ENCODE assay signal across 12 cellular contexts in genomic region chr16:17461951-17462729, GRCh38. TPM values are rescaled to one million over a fixed set of nuclear protein-coding genes. Genes with fewer than 3 reads are reported as not detected.
DNase-seq lines count a peak whose midpoint lies in the region; ATAC-seq lines count a peak whose summit lies in the region.
"Had no signal": no experiment of that assay in that cellular context is flagged by ENCODE, and none has a peak within 500 bp of the region (broad histone marks: within the 10 kb centered on the region; RNA-seq: fewer than 3 reads in every experiment).

No MANE protein-coding gene starts in this region.

- H3K36me3 Mint-ChIP-seq in activated T-cell treated with anti-CD3 and anti-CD28 coated beads, Interleukin-2, amount 50 U/mL, for 72 hours (ENCODE audit: insufficient read depth in 2 of 2), result peaks cover 0 to 5% of the 10 kb centered on the region in 2 donors
- H3K36me3 Mint-ChIP-seq in activated CD8-positive, alpha-beta T cell treated with anti-CD3 and anti-CD28 coated beads, Interleukin-2, amount 10 ng/mL, durations not matched to agents 7 days and 5 days (ENCODE audit: low read depth), result peaks cover 78% of the 10 kb centered on the region

- no peak overlapping the region for H3K27ac Mint-ChIP-seq in activated T-cell treated with anti-CD3 and anti-CD28 coated beads, Interleukin-2, amount 50 U/mL, for 72 hours
- peak overlapping the region; percentile 65 for H3K27ac Mint-ChIP-seq in activated CD8-positive, alpha-beta T cell treated with anti-CD3 and anti-CD28 coated beads, Interleukin-2, amount 10 ng/mL, durations not matched to agents 7 days and 5 days
- H3K27ac Mint-ChIP-seq in stimulated activated naive CD8-positive, alpha-beta T cell treated with anti-CD3 and anti-CD28 coated beads, Interleukin-15, amount 100 ng/mL, for 72 hours, result peak overlapping the region in 1 of 2 donors; percentile 35

- peaks cover 42% of the 10 kb centered on the region for H3K4me1 Mint-ChIP-seq in activated T-cell treated with anti-CD3 and anti-CD28 coated beads, Interleukin-2, amount 50 U/mL, for 72 hours (ENCODE audit: low read depth)
- peaks cover 62% of the 10 kb centered on the region for H3K4me1 Mint-ChIP-seq in activated CD8-positive, alpha-beta T cell treated with anti-CD3 and anti-CD28 coated beads, Interleukin-2, amount 10 ng/mL, durations not matched to agents 7 days and 5 days (ENCODE audit: low read depth)
- peaks cover 49% of the 10 kb centered on the region for H3K4me1 Mint-ChIP-seq in stimulated activated naive CD8-positive, alpha-beta T cell treated with anti-CD3 and anti-CD28 coated beads, Interleukin-15, amount 100 ng/mL, for 72 hours

- POLR2A ChIA-PET in activated CD8-positive, alpha-beta T cell treated with anti-CD3 and anti-CD28 coated beads, Interleukin-2, amount 10 ng/mL, durations not matched to agents 7 days and 5 days (lab: Charles Lee), result interaction anchor here (1.0 kb wide), 1 partner anchor 91 kb away, joined by 3 read pairs; no protein-coding TSS in a partner anchor

- no peak for DNase-seq in activated T-cell treated with anti-CD3 and anti-CD28 coated beads, Interleukin-2, amount 50 U/mL, for 72 hours
- DNase-seq in activated T-cell treated with anti-CD3 and anti-CD28 coated beads, Interleukin-2, amount 50 U/mL, for 1 hour, result no peak
- peak; percentile 35 to 50 for DNase-seq in Kasumi-1 (lab: John Stamatoyannopoulos, UW)
- peak; percentile 32 for DNase-seq in activated CD8-positive, alpha-beta T cell treated with anti-CD3 and anti-CD28 coated beads, Interleukin-2, amount 10 ng/mL, durations not matched to agents 7 days and 5 days
- DNase-seq in stimulated activated naive CD8-positive, alpha-beta T cell treated with anti-CD3 and anti-CD28 coated beads, Interleukin-15, amount 100 ng/mL, for 72 hours, result no peak
- DNase-seq in HuH-7.5 (ENCODE audit: low spot score), result no peak
- DNase-seq: activated CD8-positive, alpha-beta memory T cell treated with anti-CD3 and anti-CD28 coated beads, Interleukin-2, amount 50 U/mL, for 48 hours; body of pancreas; MG63 had no signal

- no peaks in the 10 kb centered on the region for H3K27me3 Mint-ChIP-seq in activated T-cell treated with anti-CD3 and anti-CD28 coated beads, Interleukin-2, amount 50 U/mL, for 72 hours (ENCODE audit: low read depth)
- no peaks in the 10 kb centered on the region for H3K27me3 Mint-ChIP-seq in activated CD8-positive, alpha-beta T cell treated with anti-CD3 and anti-CD28 coated beads, Interleukin-2, amount 10 ng/mL, durations not matched to agents 7 days and 5 days (ENCODE audit: low read depth)
- H3K27me3 Mint-ChIP-seq in stimulated activated naive CD8-positive, alpha-beta T cell treated with anti-CD3 and anti-CD28 coated beads, Interleukin-15, amount 100 ng/mL, for 72 hours, result no peaks in the 10 kb centered on the region

- no peaks in the 10 kb centered on the region for H3K9me3 Mint-ChIP-seq in activated T-cell treated with anti-CD3 and anti-CD28 coated beads, Interleukin-2, amount 50 U/mL, for 72 hours
- no peaks in the 10 kb centered on the region for H3K9me3 Mint-ChIP-seq in activated CD8-positive, alpha-beta T cell treated with anti-CD3 and anti-CD28 coated beads, Interleukin-2, amount 10 ng/mL, durations not matched to agents 7 days and 5 days (ENCODE audit: insufficient read depth)
- H3K9me3 Mint-ChIP-seq in stimulated activated naive CD8-positive, alpha-beta T cell treated with anti-CD3 and anti-CD28 coated beads, Interleukin-15, amount 100 ng/mL, for 72 hours, result no peaks in the 10 kb centered on the region

- no peak for ATAC-seq in activated T-cell treated with anti-CD3 and anti-CD28 coated beads, Interleukin-2, amount 50 U/mL, for 72 hours (replicated peaks in 1 of 2)
- peak; percentile 50 for ATAC-seq in activated CD8-positive, alpha-beta T cell treated with anti-CD3 and anti-CD28 coated beads, Interleukin-2, amount 10 ng/mL, durations not matched to agents 7 days and 5 days
- ATAC-seq in stimulated activated naive CD8-positive, alpha-beta T cell treated with anti-CD3 and anti-CD28 coated beads, Interleukin-15, amount 100 ng/mL, for 72 hours, result peak; percentile 50
- ATAC-seq in HG03571 (IDR thresholded peaks at IDR 0.05; ENCODE audit: unreplicated experiment) (no peak), HG02938 (IDR thresholded peaks at IDR 0.05; ENCODE audit: unreplicated experiment) (no peak)
- ATAC-seq: body of pancreas, HCT116 had no signal

- peak overlapping the region; percentile 32 to 48 for H3K4me3 Mint-ChIP-seq in activated T-cell treated with anti-CD3 and anti-CD28 coated beads, Interleukin-2, amount 50 U/mL, for 72 hours
- H3K4me3 Mint-ChIP-seq in activated CD8-positive, alpha-beta T cell treated with anti-CD3 and anti-CD28 coated beads, Interleukin-2, amount 10 ng/mL, durations not matched to agents 7 days and 5 days, result no peak overlapping the region
- peak overlapping the region in 1 of 2 donors; percentile 42 for H3K4me3 Mint-ChIP-seq in stimulated activated naive CD8-positive, alpha-beta T cell treated with anti-CD3 and anti-CD28 coated beads, Interleukin-15, amount 100 ng/mL, for 72 hours

- CTCF ChIA-PET in activated CD8-positive, alpha-beta T cell treated with anti-CD3 and anti-CD28 coated beads, Interleukin-2, amount 10 ng/mL, durations not matched to agents 7 days and 5 days (lab: Charles Lee), result interaction anchor here (2.2 kb wide), 1 partner anchor 11 kb away, joined by 7 read pairs; no protein-coding TSS in a partner anchor

RNA-seq across cellular contexts. Expression of gene XYLT1, which starts 8.6 kb away (rescaled TPM):
- total RNA-seq in activated T-cell treated with anti-CD3 and anti-CD28 coated beads, Interleukin-2, amount 50 U/mL, for 72 hours, result 10 to 100 TPM; 17.1 to 17.9 TPM
- 10 to 100 TPM; 59.4 to 60.4 TPM for total RNA-seq in activated CD8-positive, alpha-beta T cell treated with anti-CD3 and anti-CD28 coated beads, Interleukin-2, amount 10 ng/mL, durations not matched to agents 7 days and 5 days

Comparison
In these comparisons a context has a peak if more than half of its experiments do, and no peak if none do; other contexts are left out.
1. ATAC-seq: peak in activated CD8-positive, alpha-beta T cell treated with anti-CD3 and anti-CD28 coated beads, Interleukin-2, amount 10 ng/mL, durations not matched to agents 7 days and 5 days (single experiment) and stimulated activated naive CD8-positive, alpha-beta T cell treated with anti-CD3 and anti-CD28 coated beads, Interleukin-15, amount 100 ng/mL, for 72 hours (single experiment); none in activated T-cell treated with anti-CD3 and anti-CD28 coated beads, Interleukin-2, amount 50 U/mL, for 72 hours (0 of 2), HG03571 (single experiment) and HG02938 (single experiment).
2. DNase-seq: peak in Kasumi-1 (2 of 2) and activated CD8-positive, alpha-beta T cell treated with anti-CD3 and anti-CD28 coated beads, Interleukin-2, amount 10 ng/mL, durations not matched to agents 7 days and 5 days (single experiment); none in activated T-cell treated with anti-CD3 and anti-CD28 coated beads, Interleukin-2, amount 50 U/mL, for 72 hours (0 of 2), activated T-cell treated with anti-CD3 and anti-CD28 coated beads, Interleukin-2, amount 50 U/mL, for 1 hour (single experiment), stimulated activated naive CD8-positive, alpha-beta T cell treated with anti-CD3 and anti-CD28 coated beads, Interleukin-15, amount 100 ng/mL, for 72 hours (0 of 2) and HuH-7.5 (single experiment).